33 cellular contexts compared by ENCODE assay signal in the genomic region with DNA sequence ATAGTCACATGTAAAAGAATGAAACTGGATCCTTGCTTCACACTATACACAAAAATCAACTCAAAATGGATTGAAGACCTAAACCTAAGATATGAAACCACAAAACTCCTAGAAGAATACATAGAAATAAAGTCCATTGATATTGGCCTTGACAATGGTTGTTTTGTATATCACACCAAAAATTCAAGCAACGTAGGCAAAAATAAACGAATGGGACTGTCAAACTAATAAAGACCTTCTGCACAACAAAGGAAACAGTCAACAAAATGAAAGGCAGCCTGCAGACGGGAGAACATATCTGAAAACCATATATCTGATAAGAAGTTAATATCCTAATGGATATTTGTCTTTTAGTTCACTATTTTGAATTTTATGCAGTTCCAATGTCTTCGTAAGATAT.
"Had no signal": no experiment of that assay in that cellular context is flagged by ENCODE, and none has a peak within 500 bp of the region (broad histone marks: within the 10 kb centered on the region; RNA-seq: fewer than 3 reads in every experiment).

No MANE protein-coding gene starts in this region.

- H3K4me1 ChIP-seq: adrenal gland, ascending aorta, body of pancreas, breast epithelium had no signal

- FAIRE-seq: astrocyte, bronchial epithelial cell had no signal

- H3K4me3 ChIP-seq: adrenal gland, ascending aorta, body of pancreas, breast epithelium, cardiac muscle cell had no signal

- H3K27ac ChIP-seq: adrenal gland, ascending aorta, body of pancreas, brain microvascular endothelial cell, breast epithelium, cardiac muscle cell had no signal

- ATAC-seq: activated naive CD4-positive, alpha-beta T cell treated with anti-CD3 and anti-CD28 coated beads, Interleukin-2, amount 50 U/mL, for 72 hours; activated naive CD8-positive, alpha-beta T cell treated with anti-CD3 and anti-CD28 coated beads, Interleukin-2, amount 50 U/mL, for 24 hours; activated T-cell treated with anti-CD3 and anti-CD28 coated beads, Interleukin-2, amount 50 U/mL, for 4 hours; activated T-cell treated with anti-CD3 and anti-CD28 coated beads, Interleukin-2, amount 50 U/mL, for 72 hours; activated T-helper 17 cell treated with anti-CD3 and anti-CD28 coated beads, Interleukin-2, amount 50 U/mL, for 72 hours; body of pancreas had no signal

- H3K36me3 ChIP-seq: adrenal gland, ascending aorta, brain microvascular endothelial cell, breast epithelium, cardiac muscle cell had no signal

- DNase-seq: activated effector memory CD4-positive, alpha-beta T cell treated with anti-CD3 and anti-CD28 coated beads, Interleukin-2, amount 50 U/mL, for 16 hours; activated effector memory CD4-positive, alpha-beta T cell treated with Interleukin-2 at 50 U/mL for 16 hours; activated gamma-delta T cell; activated gamma-delta T cell treated with Interleukin-2 at 50 U/mL for 16 hours; activated naive CD4-positive, alpha-beta T cell; activated naive CD4-positive, alpha-beta T cell treated with anti-CD3 and anti-CD28 coated beads for 36 hours; activated naive CD4-positive, alpha-beta T cell treated with anti-CD3 and anti-CD28 coated beads, Interleukin-2, amount 10 ng/mL, durations not matched to agents 7 days and 5 days; activated naive CD4-positive, alpha-beta T cell treated with anti-CD3 and anti-CD28 coated beads, Interleukin-2, amount 50 U/mL, for 16 hours; activated naive CD4-positive, alpha-beta T cell treated with Interleukin-2 at 50 U/mL for 16 hours; activated naive CD8-positive, alpha-beta T cell treated with anti-CD3 and anti-CD28 coated beads for 36 hours; activated naive CD8-positive, alpha-beta T cell treated with anti-CD3 and anti-CD28 coated beads, Interleukin-2, amount 10 ng/mL, durations not matched to agents 7 days and 5 days; activated naive CD8-positive, alpha-beta T cell treated with anti-CD3 and anti-CD28 coated beads, Interleukin-2, amount 50 U/mL, for 24 hours; activated T-cell treated with anti-CD3 and anti-CD28 coated beads, Interleukin-2, amount 50 U/mL, for 24 hours; activated T-cell treated with anti-CD3 and anti-CD28 coated beads, Interleukin-2, amount 50 U/mL, for 4 hours; activated T-cell treated with anti-CD3 and anti-CD28 coated beads, Interleukin-2, amount 50 U/mL, for 48 hours; activated T-cell treated with anti-CD3 and anti-CD28 coated beads, Interleukin-2, amount 50 U/mL, for 72 hours; adrenal gland; amniotic stem cell; amygdala; anterior cingulate cortex; aorta; body of pancreas; brain microvascular endothelial cell; caudate nucleus; central memory CD4-positive, alpha-beta T cell; cerebellar nuclear complex had no signal

- H3K27me3 ChIP-seq: adrenal gland, ascending aorta, body of pancreas, brain microvascular endothelial cell, breast epithelium, cardiac muscle cell had no signal

- H3K9me3 ChIP-seq: adrenal gland, ascending aorta, body of pancreas, breast epithelium had no signal
